Comparison of ENCODE assay signal across 12 cellular contexts in genomic region chr9:136785526-136785925, GRCh38. TPM values are rescaled to one million over a fixed set of nuclear protein-coding genes. Genes with fewer than 3 reads are reported as not detected.
DNase-seq lines count a peak whose midpoint lies in the region; ATAC-seq and TF ChIP-seq lines count a peak whose summit lies in the region.
"Not testable (repeated sequence)": the region's sequence is repeated elsewhere in the genome, so short reads cannot be mapped to it uniquely, and the experiment has no call there.
"Had no signal": no experiment of that assay in that cellular context is flagged by ENCODE, and none has a peak within 500 bp of the region (broad histone marks: within the 10 kb centered on the region; RNA-seq: fewer than 3 reads in every experiment).

No MANE protein-coding gene starts in this region.

- not testable (repeated sequence) for H3K27me3 ChIP-seq in BLaER1 treated with 17β-estradiol and CSF1 and Interleukin-3, amounts not matched to agents 10 nM and 100 nM; adrenal gland; cardiac muscle cell; right lobe of liver; tibial nerve
- peaks cover 27% of the 10 kb centered on the region; the same call in 1 of the 2 replicates for H3K27me3 ChIP-seq in KMS-11 (ENCODE audit: insufficient read depth, low read depth)

- not testable (repeated sequence) for H3K9me3 ChIP-seq in BLaER1 treated with 17β-estradiol and CSF1 and Interleukin-3, amounts not matched to agents 10 nM and 100 nM (replicated peaks in 1 of 11); adrenal gland (replicated peaks in 1 of 3); cardiac muscle cell (ENCODE audit: low read depth); right lobe of liver; tibial nerve

- not testable (repeated sequence) for H3K27ac ChIP-seq in BLaER1 treated with 17β-estradiol and CSF1 and Interleukin-3, amounts not matched to agents 10 nM and 100 nM; KMS-11; right lobe of liver
- H3K27ac ChIP-seq in adrenal gland (peak overlapping the region in 3 of 5 donors; percentile 61 to 78 (median 74)), cardiac muscle cell (peak overlapping the region; percentile 90), tibial nerve (peak overlapping the region in 3 of 4 donors; percentile 61 to 84 (median 70))

- DNase-seq in adrenal gland (peak in 6 of 7 donors; percentile 62 to 73 (median 68)), right lobe of liver (peak in 2 of 3 donors; percentile 64 to 70)
- DNase-seq in cardiac muscle cell (ENCODE audit: low read depth in 1 of 2, low spot score in 1 of 2); tibial nerve (ENCODE audit: low spot score in 2 of 2): not testable (repeated sequence)

- H3K4me2 ChIP-seq in BLaER1 treated with 17β-estradiol and CSF1 and Interleukin-3, amounts not matched to agents 10 nM and 100 nM, result peak overlapping the region; percentile 59 to 86 (median 74); a peak in 21 of 22 replicates
- H3K4me2 ChIP-seq in KMS-11, result peak overlapping the region; percentile 4; the same call in 1 of the 2 replicates

- intact Hi-C loops in adrenal gland (cut with DNase I) (loop anchor here (5.0 to 10.0 kb wide), 3 partner anchors 247 to 449 kb away; partner anchors contain the start of genes FUT7 (in 1 of the 2) and SLC34A3 (in 1 of the 2)), right lobe of liver (cut with DNase I) (loop anchor here in 1 of 2 donors (5.0 kb wide), 1 partner anchor 252 kb away; no protein-coding TSS in a partner anchor)

- H3K9ac ChIP-seq in BLaER1 treated with 17β-estradiol and CSF1 and Interleukin-3, amounts not matched to agents 10 nM and 100 nM, result peak overlapping the region in 1 of 11 experiments; percentile 9; a peak in 1 of 22 replicates
- not testable (repeated sequence) for H3K9ac ChIP-seq in KMS-11

- TF ChIP-seq EP300 in tibial nerve (IDR thresholded peaks at IDR 0.05), result not testable (repeated sequence)

- not testable (repeated sequence) for H3K79me2 ChIP-seq in KMS-11 (ENCODE audit: insufficient read depth, low read depth)

- peaks cover 35 to 63% (median 48%) of the 10 kb centered on the region in 10 experiments for H3K4me1 ChIP-seq in BLaER1 treated with 17β-estradiol and CSF1 and Interleukin-3, amounts not matched to agents 10 nM and 100 nM
- H3K4me1 ChIP-seq in KMS-11 (ENCODE audit: low read depth, poor library complexity, severe bottlenecking) (peaks cover 49% of the 10 kb centered on the region), cardiac muscle cell (ENCODE audit: low read depth) (peaks cover 53% of the 10 kb centered on the region), right lobe of liver (peaks cover 0 to 41% (median 14%) of the 10 kb centered on the region in 4 donors), tibial nerve (peaks cover 0 to 25% (median 16%) of the 10 kb centered on the region in 4 donors)
- H3K4me1 ChIP-seq in adrenal gland (replicated peaks in 1 of 2), result not testable (repeated sequence)

- peak; percentile 4 to 38 (median 12) for ATAC-seq in right lobe of liver

- not testable (repeated sequence) for TF ChIP-seq CTCF in KMS-11 (conservative IDR thresholded peaks at IDR 0.05; ENCODE audit: low read depth, low read length); adrenal gland (IDR thresholded peaks at IDR 0.05); cardiac muscle cell (IDR thresholded peaks at IDR 0.05; ENCODE audit: low read depth, low read length); right lobe of liver (IDR thresholded peaks at IDR 0.05); tibial nerve (IDR thresholded peaks at IDR 0.05)

- not testable (repeated sequence) for H4K20me1 ChIP-seq in BLaER1 treated with 17β-estradiol and CSF1 and Interleukin-3, amounts not matched to agents 10 nM and 100 nM; KMS-11 (ENCODE audit: insufficient read depth)

- H3K36me3 ChIP-seq in BLaER1 treated with 17β-estradiol and CSF1 and Interleukin-3, amounts not matched to agents 10 nM and 100 nM; KMS-11 (ENCODE audit: insufficient read depth); adrenal gland (replicated peaks in 1 of 2); cardiac muscle cell; right lobe of liver; tibial nerve: not testable (repeated sequence)

- 47 to 54% (median 49%) methylated on average over 15 to 17 of the region's 17 CpGs for WGBS in adrenal gland, 4 donors
- WGBS in right lobe of liver (ENCODE audit: insufficient coverage, low coverage, low lambda C conversion rate, missing lambda C conversion rate), result 70% methylated on average over 2 of the region's 17 CpGs
- WGBS in tibial nerve, 2 donors, result 90 to 92% methylated on average over 7 to 17 of the region's 17 CpGs

- not testable (repeated sequence) for H3K4me3 ChIP-seq in BLaER1 treated with 17β-estradiol and CSF1 and Interleukin-3, amounts not matched to agents 10 nM and 100 nM; KMS-11 (IDR thresholded peaks at IDR 0.05; ENCODE audit: insufficient read depth, low read depth, low read length); adrenal gland; cardiac muscle cell; right lobe of liver; tibial nerve

- not testable (repeated sequence) for H2AFZ ChIP-seq in KMS-11 (ENCODE audit: low read depth)

- not testable (repeated sequence) for TF ChIP-seq POLR2A in adrenal gland (IDR thresholded peaks at IDR 0.05); right lobe of liver (IDR thresholded peaks at IDR 0.05); tibial nerve (IDR thresholded peaks at IDR 0.05)

RNA-seq across cellular contexts. Expression of gene TMEM141, which starts 5.6 kb away (rescaled TPM):
- total RNA-seq in adrenal gland, result 10 to 100 TPM; 31.3 to 78.7 (median 57.1) TPM
- 10 to 100 TPM; 46.7 to 94.8 (median 76.3) TPM for polyA plus RNA-seq in adrenal gland
- 200 and 306 TPM in 2 replicates for total RNA-seq in cardiac muscle cell
- 169 and 238 TPM in 2 replicates for polyA plus RNA-seq in cardiac muscle cell
- total RNA-seq in right lobe of liver, result 100 to 1,000 TPM in 1 of 6 experiments, 10 to 100 TPM in 5; 46.5 to 105 (median 56.7) TPM
- 10 to 100 TPM; 60.7 to 70.8 (median 66.9) TPM for total RNA-seq in tibial nerve

RNA-seq across cellular contexts. Expression of gene CCDC183, which starts 10.6 kb away (rescaled TPM):
- 1 to 10 TPM in 5 of 8 donors, under 1 TPM in 2, not detected in 1; 0.46 to 3.3 (median 1.7) TPM for total RNA-seq in adrenal gland
- 10 to 100 TPM in 1 of 3 donors, 1 to 10 TPM in 1, under 1 TPM in 1; 0.60 to 17.5 (median 2.4) TPM for polyA plus RNA-seq in adrenal gland
- total RNA-seq in cardiac muscle cell, result 32.4 and 49.3 TPM in 2 replicates
- 40.1 and 43.1 TPM in 2 replicates for polyA plus RNA-seq in cardiac muscle cell
- 1 to 10 TPM in 2 of 6 experiments, under 1 TPM in 3, not detected in 1; 0.43 to 1.2 (median 0.74) TPM for total RNA-seq in right lobe of liver
- 1 to 10 TPM; 1.5 to 5.1 (median 4.1) TPM for total RNA-seq in tibial nerve
- total RNA-seq: M059J had no signal

RNA-seq across cellular contexts. Expression of gene LCN15, which starts 21.2 kb away (rescaled TPM):
- total RNA-seq in adrenal gland (not detected), cardiac muscle cell (0.32 and 0.77 TPM in 2 replicates), right lobe of liver (not detected), tibial nerve (not detected)
- polyA plus RNA-seq in adrenal gland (not detected), cardiac muscle cell (0.17 TPM in 1 of 2 replicates, not detected in the other)
- total RNA-seq: CD8-positive, alpha-beta memory T cell; HT-29; IMR-90; M059J; SJSA1 had no signal
- polyA plus RNA-seq: CD8-positive, alpha-beta memory T cell; IMR-90 had no signal

RNA-seq across cellular contexts. Expression of gene RABL6, which starts 22.2 kb away (rescaled TPM):
- total RNA-seq in adrenal gland (10 to 100 TPM; 46.2 to 82.0 (median 61.0) TPM), cardiac muscle cell (131 and 153 TPM in 2 replicates), right lobe of liver (10 to 100 TPM in 4 of 6 experiments, 1 to 10 TPM in 2; 8.0 to 14.8 (median 12.4) TPM), tibial nerve (10 to 100 TPM; 63.0 to 74.5 (median 71.3) TPM)
- polyA plus RNA-seq in adrenal gland (100 to 1,000 TPM in 1 of 3 donors, 10 to 100 TPM in 2; 24.0 to 150 (median 71.1) TPM), cardiac muscle cell (101 and 115 TPM in 2 replicates)

RNA-seq across cellular contexts. Expression of gene LCN8, which starts 27.5 kb away (rescaled TPM):
- total RNA-seq in adrenal gland (not detected), cardiac muscle cell (not detected in 2 replicates), right lobe of liver (not detected), tibial nerve (under 1 TPM in 1 of 4 donors, not detected in 3; 0.39 TPM)
- polyA plus RNA-seq in adrenal gland (not detected), cardiac muscle cell (0.81 TPM in 1 of 2 replicates, not detected in the other)
- total RNA-seq: CD8-positive, alpha-beta memory T cell; HT-29; IMR-90; M059J; Right ventricle myocardium inferior; SJSA1 had no signal
- polyA plus RNA-seq: CD8-positive, alpha-beta memory T cell; IMR-90 had no signal
